In the genomic region with DNA sequence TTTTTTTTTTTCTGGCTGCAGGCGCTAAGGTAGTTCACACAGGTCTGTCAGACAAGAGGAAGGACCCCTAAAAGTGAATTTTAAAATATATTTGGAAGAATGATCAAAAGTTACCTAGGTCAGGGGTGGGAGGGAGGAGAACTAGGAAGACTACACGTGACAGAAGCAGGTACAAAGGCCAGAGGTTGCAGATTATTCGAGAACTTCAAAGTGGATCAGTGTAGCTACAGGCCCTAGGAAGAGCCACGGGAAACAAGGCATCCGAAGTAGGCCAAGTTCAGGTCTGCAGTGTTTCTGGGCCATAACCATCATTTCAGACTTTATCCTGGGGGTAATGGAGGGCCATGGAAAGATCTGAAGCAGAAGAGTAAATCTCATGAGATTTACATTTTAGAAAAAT, we compare ENCODE assay signal across 22 cellular contexts. TPM values are rescaled to one million over a fixed set of nuclear protein-coding genes. Genes with fewer than 3 reads are reported as not detected.
A peak's percentile ranks its signal among the peaks of the same experiment; 100 is the strongest.
DNase-seq lines count a peak whose midpoint lies in the region; ATAC-seq and TF ChIP-seq lines count a peak whose summit lies in the region.
"Had no signal": no experiment of that assay in that cellular context is flagged by ENCODE, and none has a peak within 500 bp of the region (broad histone marks: within the 10 kb centered on the region; RNA-seq: fewer than 3 reads in every experiment).

No MANE protein-coding gene starts in this region.

- intact Hi-C loops in right lobe of liver (cut with DNase I) (no loop called here), gastrocnemius medialis (cut with DNase I; ENCODE audit: low total_unique reads) (no loop called here)

- H3K9me3 Mint-ChIP-seq in osteocyte (ENCODE audit: unreplicated experiment): no peaks in the 10 kb centered on the region
- H3K9me3 Mint-ChIP-seq: CD8-positive, alpha-beta T cell; GM23338 had no signal

- H3K27me3 Mint-ChIP-seq in osteocyte (ENCODE audit: unreplicated experiment): no peaks in the 10 kb centered on the region
- H3K27me3 Mint-ChIP-seq: B cell had no signal

- TF ChIP-seq POLR2A in right lobe of liver (IDR thresholded peaks at IDR 0.05): no peak
- no peak for TF ChIP-seq POLR2A in gastrocnemius medialis (IDR thresholded peaks at IDR 0.05)

- H3K9me3 ChIP-seq in right lobe of liver (no peaks in the 10 kb centered on the region), gastrocnemius medialis (no peaks in the 10 kb centered on the region)
- H3K9me3 ChIP-seq: BLaER1, Caco-2 had no signal

- H3K27me3 ChIP-seq in right lobe of liver (no peaks in the 10 kb centered on the region), gastrocnemius medialis (peaks cover 0 to 9% (median 0%) of the 10 kb centered on the region in 3 donors)
- H3K27me3 ChIP-seq: BLaER1 had no signal

- H3K27ac ChIP-seq in right lobe of liver (peak overlapping the region in 2 of 3 donors; percentile 39 to 41), gastrocnemius medialis (peak overlapping the region; percentile 9 to 84 (median 52))
- H3K27ac ChIP-seq: BLaER1, C4-2B had no signal

- no peaks in the 10 kb centered on the region for H3K36me3 Mint-ChIP-seq in osteocyte (ENCODE audit: unreplicated experiment)
- H3K36me3 Mint-ChIP-seq: CD4-positive, CD25-positive, alpha-beta regulatory T cell; CD8-positive, alpha-beta T cell had no signal

- TF ChIP-seq CTCF in right lobe of liver (IDR thresholded peaks at IDR 0.05) (no peak), gastrocnemius medialis (IDR thresholded peaks at IDR 0.05 in 4 of 5, conservative IDR thresholded peaks at IDR 0.05 in 1 of 5) (no peak), osteocyte (IDR thresholded peaks at IDR 0.05) (no peak), foreskin fibroblast (IDR thresholded peaks at IDR 0.05; ENCODE audit: low read depth, low read length) (no peak)

- H3K36me3 ChIP-seq in right lobe of liver (no peaks in the 10 kb centered on the region), gastrocnemius medialis (no peaks in the 10 kb centered on the region)
- H3K36me3 ChIP-seq: BLaER1 had no signal

- H3K4me3 ChIP-seq in right lobe of liver (no peak overlapping the region), gastrocnemius medialis (no peak overlapping the region), foreskin fibroblast (ENCODE audit: low read depth in 1 of 2, low read length in 2 of 2) (no peak overlapping the region)
- H3K4me3 ChIP-seq: BLaER1, GM12878, GM23338 had no signal

- H3K4me1 Mint-ChIP-seq in osteocyte (ENCODE audit: unreplicated experiment): no peaks in the 10 kb centered on the region
- H3K4me1 Mint-ChIP-seq: B cell; CD4-positive, CD25-positive, alpha-beta regulatory T cell; GM23338; H9 had no signal

- H3K4me3 Mint-ChIP-seq in osteocyte (ENCODE audit: unreplicated experiment): no peak overlapping the region
- H3K4me3 Mint-ChIP-seq: B cell; CD4-positive, CD25-positive, alpha-beta regulatory T cell; CD8-positive, alpha-beta T cell; GM23338; H9 had no signal

- no peak overlapping the region for H3K27ac Mint-ChIP-seq in osteocyte (ENCODE audit: unreplicated experiment)
- H3K27ac Mint-ChIP-seq: B cell; CD4-positive, CD25-positive, alpha-beta regulatory T cell; CD8-positive, alpha-beta T cell; GM23338; H9 had no signal

- DNase-seq in left lobe of liver (ENCODE audit: low spot score): no peak
- no peak for DNase-seq in right lobe of liver
- no peak for DNase-seq in gastrocnemius medialis
- DNase-seq in osteocyte (ENCODE audit: extremely low spot score, unreplicated experiment): no peak
- DNase-seq in foreskin fibroblast: no peak
- DNase-seq: Caco-2; CD4-positive, CD25-positive, alpha-beta regulatory T cell; CD8-positive, alpha-beta T cell; DMS 273 treated with DMSO at 0.1 percent for 48 hours; DMS79; EL; GDM1; H9 had no signal

- 46% methylated on average over 5 of the region's 5 CpGs for WGBS in right lobe of liver (ENCODE audit: insufficient coverage, low coverage, low lambda C conversion rate, missing lambda C conversion rate)

- H3K4me1 ChIP-seq in right lobe of liver (peaks cover 0 to 45% (median 7%) of the 10 kb centered on the region in 4 donors), gastrocnemius medialis (peaks cover 25 to 26% of the 10 kb centered on the region in 2 donors)
- H3K4me1 ChIP-seq: BLaER1, Caco-2 had no signal

- peak; percentile 69 for ATAC-seq in left lobe of liver
- ATAC-seq in right lobe of liver: peak; percentile 37 to 72 (median 59)
- ATAC-seq in gastrocnemius medialis: no peak
- no peak for ATAC-seq in GM21717 (IDR thresholded peaks at IDR 0.05; ENCODE audit: unreplicated experiment)
- ATAC-seq: CD8-positive, alpha-beta T cell; GM12878; GM23338; HCT116 had no signal

- in situ Hi-C loops in gastrocnemius medialis (cut with MboI; ENCODE audit: low sequenced_read_pairs in 4 of 4): no loop called here

RNA-seq across cellular contexts. Expression of gene MAOB, which starts 16.5 kb away (rescaled TPM):
- total RNA-seq in left lobe of liver: 131 TPM
- total RNA-seq in right lobe of liver: 100 to 1,000 TPM in 4 of 6 experiments, 10 to 100 TPM in 2; 70.0 to 253 (median 122) TPM
- 10 to 100 TPM in 3 of 4 donors, 1 to 10 TPM in 1; 7.8 to 34.5 (median 29.3) TPM for total RNA-seq in gastrocnemius medialis
- total RNA-seq in osteocyte: not detected in 2 replicates
- total RNA-seq: A172; B cell; CD4-positive, CD25-positive, alpha-beta regulatory T cell; CD8-positive, alpha-beta T cell; H4 had no signal

Comparison
In these comparisons a context has a peak if more than half of its experiments do, and no peak if none do; other contexts are left out.
1. ATAC-seq: peak in left lobe of liver (single experiment) and right lobe of liver (4 of 4); none in gastrocnemius medialis (0 of 2) and GM21717 (single experiment).